1 cellular context compared by ENCODE assay signal in the genomic region with DNA sequence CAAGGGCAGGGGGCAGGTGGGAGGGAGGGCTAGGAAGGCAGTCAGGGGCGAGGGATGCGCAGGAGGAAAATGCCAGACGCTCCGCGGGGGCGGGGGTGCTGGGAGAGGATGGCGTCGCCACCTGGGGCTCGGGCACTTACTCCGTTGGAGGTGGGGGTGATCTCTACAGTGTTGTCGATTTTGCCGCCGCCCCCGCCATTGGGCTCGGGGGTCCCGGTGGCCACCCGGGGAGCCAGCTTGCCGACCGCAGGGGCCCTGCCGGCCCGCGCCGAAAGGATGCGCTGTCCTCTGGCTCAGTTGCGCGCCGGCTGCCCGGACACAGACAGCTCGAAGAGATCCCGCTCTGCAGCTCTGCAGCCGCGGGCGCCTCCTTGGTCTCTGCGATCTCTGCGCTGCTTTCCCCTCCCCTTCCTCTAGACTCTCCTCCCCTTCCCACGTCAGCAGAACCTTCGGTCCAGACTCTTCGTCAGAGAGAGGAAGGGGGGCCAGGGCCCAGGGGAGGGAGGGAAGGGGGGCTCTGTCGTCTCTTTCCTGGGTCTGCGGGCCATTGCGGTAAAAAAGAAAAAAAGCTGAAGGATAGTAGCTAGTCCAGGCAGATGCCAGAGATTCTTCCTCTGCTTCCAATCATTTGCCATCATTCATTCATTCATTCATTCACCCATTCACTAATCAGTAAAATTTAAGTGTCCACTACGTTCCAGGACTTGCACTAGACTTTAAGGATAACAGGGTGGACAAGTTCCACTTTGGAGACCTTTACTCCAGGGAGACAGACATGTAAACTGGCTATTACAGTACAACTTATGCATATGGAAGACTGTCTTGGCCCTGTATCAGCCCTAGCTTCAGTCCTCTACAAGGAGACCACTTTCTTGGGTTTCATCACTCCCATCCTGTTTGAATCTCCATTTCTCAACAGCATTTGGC.
TF ChIP-seq lines count a peak whose summit lies in the region.

A gene (minus strand): TSS at position 382 of the 927 bp plus-strand sequence.

TF ChIP-seq in H1, 55 proteins besides CTCF, POLR2A, EP300 and RAD21:
- TF ChIP-seq PHF8 (conservative IDR thresholded peaks at IDR 0.05; ENCODE audit: low read depth, low read length), result peak; percentile 67
- TF ChIP-seq EGR1 (IDR thresholded peaks at IDR 0.05; ENCODE audit: borderline replicate concordance, low read depth, low read length), result peak; percentile 32; the same call in 1 of the 2 replicates
- TF ChIP-seq, protein P1, sequence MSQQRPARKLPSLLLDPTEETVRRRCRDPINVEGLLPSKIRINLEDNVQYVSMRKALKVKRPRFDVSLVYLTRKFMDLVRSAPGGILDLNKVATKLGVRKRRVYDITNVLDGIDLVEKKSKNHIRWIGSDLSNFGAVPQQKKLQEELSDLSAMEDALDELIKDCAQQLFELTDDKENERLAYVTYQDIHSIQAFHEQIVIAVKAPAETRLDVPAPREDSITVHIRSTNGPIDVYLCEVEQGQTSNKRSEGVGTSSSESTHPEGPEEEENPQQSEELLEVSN (IDR thresholded peaks at IDR 0.05), result no peak
- TF ChIP-seq ASH2L (IDR thresholded peaks at IDR 0.05; ENCODE audit: low read length), result peak; percentile 62
- no peak for TF ChIP-seq CHD2 (IDR thresholded peaks at IDR 0.05; ENCODE audit: low read length)
- no peak for TF ChIP-seq TEAD4 (IDR thresholded peaks at IDR 0.05; ENCODE audit: low read depth, low read length)
- peak; percentile 68 for TF ChIP-seq TBP (IDR thresholded peaks at IDR 0.05; ENCODE audit: low read depth, low read length)
- peak; percentile 74 for TF ChIP-seq POLR2AphosphoS5 (IDR thresholded peaks at IDR 0.05; ENCODE audit: low read depth, low read length)
- peak; percentile 57 to 62; a peak in 2 of 4 replicates for TF ChIP-seq SIN3A (conservative IDR thresholded peaks at IDR 0.05 in 1 of 2, IDR thresholded peaks at IDR 0.05 in 1 of 2; ENCODE audit: low read depth in 1 of 2, low read length in 2 of 2)
- TF ChIP-seq SP4 (IDR thresholded peaks at IDR 0.05; ENCODE audit: low read length), result no peak
- TF ChIP-seq CBX8 (IDR thresholded peaks at IDR 0.05; ENCODE audit: borderline replicate concordance, low read depth, low read length), result no peak
- no peak for TF ChIP-seq HDAC2 (IDR thresholded peaks at IDR 0.05; ENCODE audit: borderline replicate concordance in 1 of 2, low read depth in 2 of 2, low read length in 2 of 2)
- TF ChIP-seq KDM1A (IDR thresholded peaks at IDR 0.05; ENCODE audit: borderline replicate concordance, low read length), result no peak
- peak; percentile 87 for TF ChIP-seq CREB1 (IDR thresholded peaks at IDR 0.05)
- TF ChIP-seq, protein P2, sequence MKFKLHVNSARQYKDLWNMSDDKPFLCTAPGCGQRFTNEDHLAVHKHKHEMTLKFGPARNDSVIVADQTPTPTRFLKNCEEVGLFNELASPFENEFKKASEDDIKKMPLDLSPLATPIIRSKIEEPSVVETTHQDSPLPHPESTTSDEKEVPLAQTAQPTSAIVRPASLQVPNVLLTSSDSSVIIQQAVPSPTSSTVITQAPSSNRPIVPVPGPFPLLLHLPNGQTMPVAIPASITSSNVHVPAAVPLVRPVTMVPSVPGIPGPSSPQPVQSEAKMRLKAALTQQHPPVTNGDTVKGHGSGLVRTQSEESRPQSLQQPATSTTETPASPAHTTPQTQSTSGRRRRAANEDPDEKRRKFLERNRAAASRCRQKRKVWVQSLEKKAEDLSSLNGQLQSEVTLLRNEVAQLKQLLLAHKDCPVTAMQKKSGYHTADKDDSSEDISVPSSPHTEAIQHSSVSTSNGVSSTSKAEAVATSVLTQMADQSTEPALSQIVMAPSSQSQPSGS (IDR thresholded peaks at IDR 0.05; ENCODE audit: low read length), result no peak
- TF ChIP-seq KDM4A (IDR thresholded peaks at IDR 0.05; ENCODE audit: low read depth, low read length, severe bottlenecking), result peak; percentile 17
- no peak for TF ChIP-seq BRCA1 (IDR thresholded peaks at IDR 0.05; ENCODE audit: low read depth, low read length)
- no peak for TF ChIP-seq SP1 (IDR thresholded peaks at IDR 0.05; ENCODE audit: low read depth, low read length)
- TF ChIP-seq JUND (IDR thresholded peaks at IDR 0.05; ENCODE audit: low read length), result no peak
- no peak for TF ChIP-seq GABPA (IDR thresholded peaks at IDR 0.05; ENCODE audit: borderline replicate concordance, insufficient read depth, low read length)
- TF ChIP-seq, protein P3, sequence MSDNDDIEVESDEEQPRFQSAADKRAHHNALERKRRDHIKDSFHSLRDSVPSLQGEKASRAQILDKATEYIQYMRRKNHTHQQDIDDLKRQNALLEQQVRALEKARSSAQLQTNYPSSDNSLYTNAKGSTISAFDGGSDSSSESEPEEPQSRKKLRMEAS (IDR thresholded peaks at IDR 0.05), result no peak
- TF ChIP-seq, protein P4, sequence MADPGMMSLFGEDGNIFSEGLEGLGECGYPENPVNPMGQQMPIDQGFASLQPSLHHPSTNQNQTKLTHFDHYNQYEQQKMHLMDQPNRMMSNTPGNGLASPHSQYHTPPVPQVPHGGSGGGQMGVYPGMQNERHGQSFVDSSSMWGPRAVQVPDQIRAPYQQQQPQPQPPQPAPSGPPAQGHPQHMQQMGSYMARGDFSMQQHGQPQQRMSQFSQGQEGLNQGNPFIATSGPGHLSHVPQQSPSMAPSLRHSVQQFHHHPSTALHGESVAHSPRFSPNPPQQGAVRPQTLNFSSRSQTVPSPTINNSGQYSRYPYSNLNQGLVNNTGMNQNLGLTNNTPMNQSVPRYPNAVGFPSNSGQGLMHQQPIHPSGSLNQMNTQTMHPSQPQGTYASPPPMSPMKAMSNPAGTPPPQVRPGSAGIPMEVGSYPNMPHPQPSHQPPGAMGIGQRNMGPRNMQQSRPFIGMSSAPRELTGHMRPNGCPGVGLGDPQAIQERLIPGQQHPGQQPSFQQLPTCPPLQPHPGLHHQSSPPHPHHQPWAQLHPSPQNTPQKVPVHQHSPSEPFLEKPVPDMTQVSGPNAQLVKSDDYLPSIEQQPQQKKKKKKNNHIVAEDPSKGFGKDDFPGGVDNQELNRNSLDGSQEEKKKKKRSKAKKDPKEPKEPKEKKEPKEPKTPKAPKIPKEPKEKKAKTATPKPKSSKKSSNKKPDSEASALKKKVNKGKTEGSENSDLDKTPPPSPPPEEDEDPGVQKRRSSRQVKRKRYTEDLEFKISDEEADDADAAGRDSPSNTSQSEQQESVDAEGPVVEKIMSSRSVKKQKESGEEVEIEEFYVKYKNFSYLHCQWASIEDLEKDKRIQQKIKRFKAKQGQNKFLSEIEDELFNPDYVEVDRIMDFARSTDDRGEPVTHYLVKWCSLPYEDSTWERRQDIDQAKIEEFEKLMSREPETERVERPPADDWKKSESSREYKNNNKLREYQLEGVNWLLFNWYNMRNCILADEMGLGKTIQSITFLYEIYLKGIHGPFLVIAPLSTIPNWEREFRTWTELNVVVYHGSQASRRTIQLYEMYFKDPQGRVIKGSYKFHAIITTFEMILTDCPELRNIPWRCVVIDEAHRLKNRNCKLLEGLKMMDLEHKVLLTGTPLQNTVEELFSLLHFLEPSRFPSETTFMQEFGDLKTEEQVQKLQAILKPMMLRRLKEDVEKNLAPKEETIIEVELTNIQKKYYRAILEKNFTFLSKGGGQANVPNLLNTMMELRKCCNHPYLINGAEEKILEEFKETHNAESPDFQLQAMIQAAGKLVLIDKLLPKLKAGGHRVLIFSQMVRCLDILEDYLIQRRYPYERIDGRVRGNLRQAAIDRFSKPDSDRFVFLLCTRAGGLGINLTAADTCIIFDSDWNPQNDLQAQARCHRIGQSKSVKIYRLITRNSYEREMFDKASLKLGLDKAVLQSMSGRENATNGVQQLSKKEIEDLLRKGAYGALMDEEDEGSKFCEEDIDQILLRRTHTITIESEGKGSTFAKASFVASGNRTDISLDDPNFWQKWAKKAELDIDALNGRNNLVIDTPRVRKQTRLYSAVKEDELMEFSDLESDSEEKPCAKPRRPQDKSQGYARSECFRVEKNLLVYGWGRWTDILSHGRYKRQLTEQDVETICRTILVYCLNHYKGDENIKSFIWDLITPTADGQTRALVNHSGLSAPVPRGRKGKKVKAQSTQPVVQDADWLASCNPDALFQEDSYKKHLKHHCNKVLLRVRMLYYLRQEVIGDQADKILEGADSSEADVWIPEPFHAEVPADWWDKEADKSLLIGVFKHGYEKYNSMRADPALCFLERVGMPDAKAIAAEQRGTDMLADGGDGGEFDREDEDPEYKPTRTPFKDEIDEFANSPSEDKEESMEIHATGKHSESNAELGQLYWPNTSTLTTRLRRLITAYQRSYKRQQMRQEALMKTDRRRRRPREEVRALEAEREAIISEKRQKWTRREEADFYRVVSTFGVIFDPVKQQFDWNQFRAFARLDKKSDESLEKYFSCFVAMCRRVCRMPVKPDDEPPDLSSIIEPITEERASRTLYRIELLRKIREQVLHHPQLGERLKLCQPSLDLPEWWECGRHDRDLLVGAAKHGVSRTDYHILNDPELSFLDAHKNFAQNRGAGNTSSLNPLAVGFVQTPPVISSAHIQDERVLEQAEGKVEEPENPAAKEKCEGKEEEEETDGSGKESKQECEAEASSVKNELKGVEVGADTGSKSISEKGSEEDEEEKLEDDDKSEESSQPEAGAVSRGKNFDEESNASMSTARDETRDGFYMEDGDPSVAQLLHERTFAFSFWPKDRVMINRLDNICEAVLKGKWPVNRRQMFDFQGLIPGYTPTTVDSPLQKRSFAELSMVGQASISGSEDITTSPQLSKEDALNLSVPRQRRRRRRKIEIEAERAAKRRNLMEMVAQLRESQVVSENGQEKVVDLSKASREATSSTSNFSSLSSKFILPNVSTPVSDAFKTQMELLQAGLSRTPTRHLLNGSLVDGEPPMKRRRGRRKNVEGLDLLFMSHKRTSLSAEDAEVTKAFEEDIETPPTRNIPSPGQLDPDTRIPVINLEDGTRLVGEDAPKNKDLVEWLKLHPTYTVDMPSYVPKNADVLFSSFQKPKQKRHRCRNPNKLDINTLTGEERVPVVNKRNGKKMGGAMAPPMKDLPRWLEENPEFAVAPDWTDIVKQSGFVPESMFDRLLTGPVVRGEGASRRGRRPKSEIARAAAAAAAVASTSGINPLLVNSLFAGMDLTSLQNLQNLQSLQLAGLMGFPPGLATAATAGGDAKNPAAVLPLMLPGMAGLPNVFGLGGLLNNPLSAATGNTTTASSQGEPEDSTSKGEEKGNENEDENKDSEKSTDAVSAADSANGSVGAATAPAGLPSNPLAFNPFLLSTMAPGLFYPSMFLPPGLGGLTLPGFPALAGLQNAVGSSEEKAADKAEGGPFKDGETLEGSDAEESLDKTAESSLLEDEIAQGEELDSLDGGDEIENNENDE (IDR thresholded peaks at IDR 0.05; ENCODE audit: insufficient replicate concordance, low read length), result no peak
- TF ChIP-seq BACH1 (IDR thresholded peaks at IDR 0.05; ENCODE audit: low read length), result no peak
- no peak for TF ChIP-seq SP2 (IDR thresholded peaks at IDR 0.05; ENCODE audit: low read length)
- TF ChIP-seq, protein P5, sequence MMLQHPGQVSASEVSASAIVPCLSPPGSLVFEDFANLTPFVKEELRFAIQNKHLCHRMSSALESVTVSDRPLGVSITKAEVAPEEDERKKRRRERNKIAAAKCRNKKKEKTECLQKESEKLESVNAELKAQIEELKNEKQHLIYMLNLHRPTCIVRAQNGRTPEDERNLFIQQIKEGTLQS (IDR thresholded peaks at IDR 0.05; ENCODE audit: insufficient read depth, low read depth, low read length), result no peak
- TF ChIP-seq CTBP2 (IDR thresholded peaks at IDR 0.05; ENCODE audit: borderline replicate concordance, insufficient read depth, insufficient read length, low read length), result no peak
- TF ChIP-seq CEBPB (IDR thresholded peaks at IDR 0.05; ENCODE audit: low read depth, low read length), result no peak
- no peak for TF ChIP-seq FOSL1 (IDR thresholded peaks at IDR 0.05; ENCODE audit: insufficient read depth, low read depth, low read length)
- no peak for TF ChIP-seq RFX5 (IDR thresholded peaks at IDR 0.05; ENCODE audit: borderline replicate concordance, low read depth, low read length)
- no peak for TF ChIP-seq RXRA (IDR thresholded peaks at IDR 0.05; ENCODE audit: insufficient read depth, low read depth, low read length)
- no peak for TF ChIP-seq ZNF274 (IDR thresholded peaks at IDR 0.05; ENCODE audit: borderline replicate concordance, extremely low read depth, low read length)
- no peak for TF ChIP-seq TCF12 (IDR thresholded peaks at IDR 0.05; ENCODE audit: low read depth, low read length)
- no peak for TF ChIP-seq RBBP5 (IDR thresholded peaks at IDR 0.05; ENCODE audit: borderline replicate concordance, low read depth, low read length)
- TF ChIP-seq, protein P6, sequence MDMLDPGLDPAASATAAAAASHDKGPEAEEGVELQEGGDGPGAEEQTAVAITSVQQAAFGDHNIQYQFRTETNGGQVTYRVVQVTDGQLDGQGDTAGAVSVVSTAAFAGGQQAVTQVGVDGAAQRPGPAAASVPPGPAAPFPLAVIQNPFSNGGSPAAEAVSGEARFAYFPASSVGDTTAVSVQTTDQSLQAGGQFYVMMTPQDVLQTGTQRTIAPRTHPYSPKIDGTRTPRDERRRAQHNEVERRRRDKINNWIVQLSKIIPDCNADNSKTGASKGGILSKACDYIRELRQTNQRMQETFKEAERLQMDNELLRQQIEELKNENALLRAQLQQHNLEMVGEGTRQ (IDR thresholded peaks at IDR 0.05; ENCODE audit: low read length), result no peak
- TF ChIP-seq JUN (IDR thresholded peaks at IDR 0.05; ENCODE audit: low read depth, low read length), result no peak
- no peak for TF ChIP-seq YY1 (IDR thresholded peaks at IDR 0.05; ENCODE audit: low read depth, low read length)
- TF ChIP-seq POU5F1 (IDR thresholded peaks at IDR 0.05; ENCODE audit: low read depth, low read length), result no peak
- peak; percentile 85 for TF ChIP-seq TAF1 (IDR thresholded peaks at IDR 0.05; ENCODE audit: low read depth, low read length)
